In the genomic region with DNA sequence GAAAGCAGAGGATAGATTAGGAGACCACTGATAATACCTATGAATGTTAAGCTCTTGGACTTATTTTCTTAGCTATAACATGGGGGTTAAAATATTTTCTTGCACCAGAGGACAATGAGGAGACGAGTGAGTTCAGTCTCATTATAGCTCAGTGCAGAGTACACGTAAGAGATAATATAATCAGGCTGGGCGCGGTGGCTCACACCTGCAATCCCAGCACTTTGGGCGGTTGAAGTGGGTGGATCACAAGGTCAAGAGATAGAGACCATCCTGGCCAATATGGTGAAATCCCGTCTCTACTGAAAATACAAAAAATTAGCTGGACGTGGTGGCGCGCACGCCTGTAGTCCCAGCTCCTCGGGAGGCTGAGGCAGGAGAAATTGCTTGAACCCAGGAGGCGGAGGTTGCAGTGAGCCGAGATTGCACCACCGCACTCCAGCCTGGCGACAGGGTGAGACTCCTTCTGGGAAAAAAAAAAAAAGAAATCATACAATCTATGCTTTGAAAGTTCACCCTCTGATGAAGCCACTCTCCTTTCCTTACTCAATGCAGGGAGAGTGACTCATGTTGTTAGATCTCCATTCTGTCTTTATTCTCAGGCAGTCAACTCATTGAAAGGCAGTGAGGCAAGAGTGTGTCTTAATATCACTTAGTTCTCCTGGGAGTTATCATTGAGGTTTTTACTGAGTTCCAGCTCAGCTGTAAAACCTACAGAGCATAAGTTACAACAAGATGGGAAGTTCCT, we compare ENCODE assay signal across 1 cellular context.
TF ChIP-seq lines count a peak whose summit lies in the region.

No MANE protein-coding gene starts in this region.

TF ChIP-seq in IMR-90, 13 proteins besides CTCF, POLR2A, EP300 and RAD21:
- TF ChIP-seq FOS (IDR thresholded peaks at IDR 0.05; ENCODE audit: low read depth, low read length) (peak; percentile 27; the same call in 1 of the 2 replicates), CEBPB (IDR thresholded peaks at IDR 0.05; ENCODE audit: low read depth, low read length) (peak; percentile 80), MAFK (IDR thresholded peaks at IDR 0.05; ENCODE audit: low read depth, low read length) (no peak), NFE2L2 (IDR thresholded peaks at IDR 0.05; ENCODE audit: low read depth, low read length) (no peak), MXI1 (IDR thresholded peaks at IDR 0.05; ENCODE audit: borderline replicate concordance, low read depth, low read length) (no peak)
